ENCODE assay signal across 8 cellular contexts in genomic region chr15:81265944-81266775, GRCh38. TPM values are rescaled to one million over a fixed set of nuclear protein-coding genes. Genes with fewer than 3 reads are reported as not detected.
DNase-seq lines count a peak whose midpoint lies in the region; ATAC-seq and TF ChIP-seq lines count a peak whose summit lies in the region.

No MANE protein-coding gene starts in this region.

- H3K36me3 Mint-ChIP-seq in Calu3 (ENCODE audit: insufficient read depth, unreplicated experiment) (no peaks in the 10 kb centered on the region), endodermal cell (ENCODE audit: low read depth) (no peaks in the 10 kb centered on the region)

- DNase-seq in Calu3 (peak; percentile 89), HUDEP-2 (lab: John Stamatoyannopoulos, UW; ENCODE audit: unreplicated experiment in 76 of 76) (peak in 73 of 76 experiments; percentile 21 to 84 (median 69)), endodermal cell (peak; percentile 94), midbrain (lab: John Stamatoyannopoulos, UW) (peak; percentile 82)
- DNase-seq in NK-92 treated with Interleukin-12 subunit alpha and Interleukin-12 subunit beta, amount 100 ng/mL, for 24 hours (lab: John Stamatoyannopoulos, UW), result peak; percentile 74
- DNase-seq in activated CD8-positive, alpha-beta memory T cell treated with anti-CD3 and anti-CD28 coated beads for 24 hours, result peak; percentile 94
- peak; percentile 78 for DNase-seq in stimulated activated CD8-positive, alpha-beta memory T cell treated with anti-CD3 and anti-CD28 coated beads, Interleukin-4, amount 100 ng/mL, for 24 hours (ENCODE audit: low read depth)

- peak; percentile 92 for TF ChIP-seq CTCF in Calu3 (IDR thresholded peaks at IDR 0.05; ENCODE audit: unreplicated experiment)
- TF ChIP-seq CTCF in endodermal cell (conservative IDR thresholded peaks at IDR 0.05), result peak; percentile 86

- 2 to 12% methylated on average over 7 to 14 of the region's 14 CpGs for WGBS in endodermal cell (ENCODE audit: insufficient coverage in 1 of 2, insufficient read length in 1 of 2), 2 experiments

- no peak overlapping the region for H3K9ac ChIP-seq in endodermal cell (ENCODE audit: extremely low read depth, low read length, poor library complexity, severe bottlenecking)

- no peak overlapping the region for H3K4me3 ChIP-seq in endodermal cell (ENCODE audit: low read length)

- H3K9me3 Mint-ChIP-seq in Calu3 (ENCODE audit: low read depth, unreplicated experiment) (no peaks in the 10 kb centered on the region), endodermal cell (no peaks in the 10 kb centered on the region)

- H3K9me3 ChIP-seq in endodermal cell (ENCODE audit: control insufficient read depth, low read length), result no peaks in the 10 kb centered on the region

- peak overlapping the region; percentile 36 for H3K4me3 Mint-ChIP-seq in Calu3 (ENCODE audit: low read depth, unreplicated experiment)
- H3K4me3 Mint-ChIP-seq in endodermal cell, result peak overlapping the region; percentile 42

- H3K27ac Mint-ChIP-seq in Calu3 (ENCODE audit: unreplicated experiment) (no peak overlapping the region), endodermal cell (no peak overlapping the region)

- BruUV-seq in Calu3 (replicated peaks; lab: Mats Ljungman, UMichigan), result no TSS peak

- no peaks in the 10 kb centered on the region for H3K4me1 ChIP-seq in endodermal cell (ENCODE audit: control insufficient read depth, insufficient read depth, low read length)

- H3K4me1 Mint-ChIP-seq in Calu3 (ENCODE audit: low read depth, unreplicated experiment), result peaks cover 14% of the 10 kb centered on the region
- H3K4me1 Mint-ChIP-seq in endodermal cell, result peaks cover 13% of the 10 kb centered on the region

- intact Hi-C loops in Calu3 (cut with micrococcal nuclease; ENCODE audit: unreplicated experiment), result loop anchor here (1.0 to 10.0 kb wide), 6 partner anchors 111 to 481 kb away; partner anchors contain the start of gene TLNRD1

- ATAC-seq in GM21447 (IDR thresholded peaks at IDR 0.05; ENCODE audit: unreplicated experiment), result peak; percentile 76

- peaks cover 73% of the 10 kb centered on the region for H3K27me3 Mint-ChIP-seq in Calu3 (ENCODE audit: unreplicated experiment)
- H3K27me3 Mint-ChIP-seq in endodermal cell (ENCODE audit: insufficient read depth), result no peaks in the 10 kb centered on the region

- H3K27me3 ChIP-seq in endodermal cell (ENCODE audit: control insufficient read depth, insufficient read depth, low read length, poor library complexity, severe bottlenecking), result no peaks in the 10 kb centered on the region

- H3K36me3 ChIP-seq in endodermal cell (ENCODE audit: control insufficient read depth, insufficient read depth, low read length), result no peaks in the 10 kb centered on the region

- H3K27ac ChIP-seq in endodermal cell (ENCODE audit: low read depth, low read length), result no peak overlapping the region

- CTCF ChIA-PET in Calu3 (lab: Charles Lee), result interaction anchor here (0.5 to 3.4 kb wide), 48 partner anchors 8 to 918 kb away, joined by 3 to 98 read pairs (median 4); partner anchors contain the start of genes CEMIP, STARD5 and TMC3

RNA-seq across cellular contexts. Expression of gene STARD5, which starts 57.8 kb away (rescaled TPM):
- total RNA-seq in Calu3 (2022), result 1.4 and 1.9 TPM in 2 replicates
- total RNA-seq in endodermal cell, result 1 to 10 TPM; 2.0 to 5.4 TPM
- polyA plus RNA-seq in endodermal cell (2013, experiment 1 of 2), result 5.0 TPM
- 5.5 TPM for polyA plus RNA-seq in endodermal cell (2013, experiment 2 of 2)
